8 cellular contexts compared by ENCODE assay signal in the genomic region with DNA sequence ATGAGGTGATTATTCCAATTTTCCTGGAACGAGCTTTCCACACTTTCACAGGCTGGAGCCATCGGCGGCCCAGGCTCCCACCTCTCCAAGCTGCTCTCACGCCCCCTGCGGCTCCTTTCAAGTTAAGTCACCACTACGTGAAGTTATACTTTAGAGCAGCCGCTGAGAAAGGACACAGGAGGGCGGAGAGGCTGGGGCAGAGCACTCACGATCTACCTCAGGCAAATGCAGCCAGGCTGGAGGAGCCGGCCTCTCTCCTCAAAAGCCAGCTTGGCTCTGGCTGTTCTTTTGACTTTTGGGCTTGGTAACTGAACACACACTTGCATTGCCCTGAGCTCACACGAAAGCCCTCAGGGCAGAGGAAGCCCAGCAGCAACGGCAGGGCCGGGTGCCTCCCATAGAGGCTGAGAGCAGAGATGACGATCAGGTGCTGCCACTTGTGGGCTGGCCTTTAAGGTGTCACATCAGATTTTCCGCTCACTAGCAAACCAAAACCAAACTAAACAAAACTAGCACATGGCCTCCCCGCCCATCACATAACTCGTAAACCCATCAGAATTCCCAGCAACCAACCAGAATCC.
DNase-seq lines count a peak whose midpoint lies in the region; ATAC-seq and TF ChIP-seq lines count a peak whose summit lies in the region.

No MANE protein-coding gene starts in this region.

- WGBS in ovary, 3 donors = 44 to 57% (median 44%) methylated on average over 17 of the region's 17 CpGs
- 98% methylated on average over 13 of the region's 17 CpGs for WGBS in mammary epithelial cell (ENCODE audit: low coverage, missing lambda C conversion rate)

- H3K9ac ChIP-seq in BLaER1 treated with 17β-estradiol and CSF1 and Interleukin-3, amounts not matched to agents 10 nM and 100 nM = peak overlapping the region in 4 of 11 experiments; percentile 26 to 64 (median 35); a peak in 5 of 22 replicates
- H3K9ac ChIP-seq in mammary epithelial cell (ENCODE audit: insufficient read depth, low read length) = no peak overlapping the region

- in situ Hi-C loops in mammary epithelial cell (cut with MboI; ENCODE audit: low sequenced_read_pairs in 2 of 2) = no loop called here

- peak in 2 of 56 donors; percentile 9 to 13 for TF ChIP-seq CTCF in dorsolateral prefrontal cortex (IDR thresholded peaks at IDR 0.05 in 54 of 56, conservative IDR thresholded peaks at IDR 0.05 in 2 of 56; ENCODE audit: low read depth in 1 of 56, partially characterized antibody in 56 of 56)
- no peak for TF ChIP-seq CTCF in ovary (IDR thresholded peaks at IDR 0.05)
- TF ChIP-seq CTCF in upper lobe of right lung (IDR thresholded peaks at IDR 0.05) = peak; percentile 9
- no peak for TF ChIP-seq CTCF in mammary epithelial cell (conservative IDR thresholded peaks at IDR 0.05 in 1 of 2, IDR thresholded peaks at IDR 0.05 in 1 of 2; ENCODE audit: extremely low read depth in 1 of 2, insufficient read depth in 1 of 2, low read depth in 1 of 2, low read length in 2 of 2)

- dilution Hi-C loops in mammary epithelial cell (cut with HindIII; ENCODE audit: low sequenced_read_pairs) = no loop called here

- intact Hi-C loops in activated CD4-positive, alpha-beta T cell treated with anti-CD3 and anti-CD28 coated beads for 36 hours (cut with DNase I, micrococcal nuclease) = loop anchor here (1.0 to 5.0 kb wide), 18 partner anchors 31 to 809 kb away; partner anchors contain the start of genes MPHOSPH9 (in 2 of the 2), MTRFR (in 2 of the 2), OGFOD2 (in 2 of the 2) and PITPNM2 (in 2 of the 2)
- intact Hi-C loops in dorsolateral prefrontal cortex (cut with DNase I) = no loop called here
- intact Hi-C loops in ovary (cut with DNase I) = no loop called here
- intact Hi-C loops in upper lobe of right lung (cut with DNase I) = no loop called here
- intact Hi-C loops in mammary epithelial cell (cut with micrococcal nuclease) = no loop called here

- no peaks in the 10 kb centered on the region for H3K27me3 Mint-ChIP-seq in activated CD4-positive, alpha-beta T cell treated with anti-CD3 and anti-CD28 coated beads for 36 hours

- peak overlapping the region in 1 of 10 experiments; percentile 20; a peak in 1 of 20 replicates for H3K4me3 ChIP-seq in BLaER1 treated with 17β-estradiol and CSF1 and Interleukin-3, amounts not matched to agents 10 nM and 100 nM
- H3K4me3 ChIP-seq in dorsolateral prefrontal cortex (peak overlapping the region in 23 of 59 donors; percentile 1 to 37 (median 16)), ovary (no peak overlapping the region), upper lobe of right lung (peak overlapping the region; percentile 10), mammary epithelial cell (replicated peaks in 1 of 3; ENCODE audit: insufficient read depth in 1 of 3, low read depth in 2 of 3, low read length in 3 of 3) (no peak overlapping the region)

- H3K4me1 ChIP-seq in BLaER1 treated with 17β-estradiol and CSF1 and Interleukin-3, amounts not matched to agents 10 nM and 100 nM = peaks cover 25 to 65% (median 46%) of the 10 kb centered on the region in 10 experiments
- H3K4me1 ChIP-seq in ovary (ENCODE audit: insufficient read depth) (peaks cover 30% of the 10 kb centered on the region), upper lobe of right lung (peaks cover 18% of the 10 kb centered on the region), mammary epithelial cell (ENCODE audit: insufficient read depth, low read length) (peaks cover 16% of the 10 kb centered on the region)

- no peaks in the 10 kb centered on the region for H3K36me3 ChIP-seq in BLaER1 treated with 17β-estradiol and CSF1 and Interleukin-3, amounts not matched to agents 10 nM and 100 nM
- H3K36me3 ChIP-seq in ovary (no peaks in the 10 kb centered on the region), upper lobe of right lung (no peaks in the 10 kb centered on the region), mammary epithelial cell (ENCODE audit: insufficient read depth, low read length) (no peaks in the 10 kb centered on the region)

- H3K9me3 ChIP-seq in BLaER1 treated with 17β-estradiol and CSF1 and Interleukin-3, amounts not matched to agents 10 nM and 100 nM (replicated peaks in 1 of 11) = no peaks in the 10 kb centered on the region
- H3K9me3 ChIP-seq in ovary (no peaks in the 10 kb centered on the region), upper lobe of right lung (no peaks in the 10 kb centered on the region), mammary epithelial cell (replicated peaks; ENCODE audit: insufficient read depth, low read length) (no peaks in the 10 kb centered on the region)

- peak; percentile 52 for ATAC-seq in HG03342 (IDR thresholded peaks at IDR 0.05; ENCODE audit: unreplicated experiment)
- peak; percentile 75 for ATAC-seq in activated CD4-positive, alpha-beta T cell treated with anti-CD3 and anti-CD28 coated beads for 36 hours
- ATAC-seq in upper lobe of right lung = peak; percentile 73

- peak overlapping the region; percentile 27 to 91 (median 73); a peak in 21 of 22 replicates for H3K4me2 ChIP-seq in BLaER1 treated with 17β-estradiol and CSF1 and Interleukin-3, amounts not matched to agents 10 nM and 100 nM
- no peak overlapping the region for H3K4me2 ChIP-seq in mammary epithelial cell (ENCODE audit: insufficient read depth, low read depth, low read length)

- H3K27ac Mint-ChIP-seq in activated CD4-positive, alpha-beta T cell treated with anti-CD3 and anti-CD28 coated beads for 36 hours = peak overlapping the region; percentile 94

- TF ChIP-seq POLR2A in ovary (IDR thresholded peaks at IDR 0.05) = no peak

- H2AFZ ChIP-seq in mammary epithelial cell (ENCODE audit: low read depth, low read length) = no peak overlapping the region

- peak overlapping the region; percentile 68 for H3K4me3 Mint-ChIP-seq in activated CD4-positive, alpha-beta T cell treated with anti-CD3 and anti-CD28 coated beads for 36 hours

- peaks cover 56% of the 10 kb centered on the region for H3K4me1 Mint-ChIP-seq in activated CD4-positive, alpha-beta T cell treated with anti-CD3 and anti-CD28 coated beads for 36 hours

- H3K27ac ChIP-seq in BLaER1 treated with 17β-estradiol and CSF1 and Interleukin-3, amounts not matched to agents 10 nM and 100 nM = peak overlapping the region in 1 of 11 experiments; percentile 6; a peak in 1 of 22 replicates
- H3K27ac ChIP-seq in dorsolateral prefrontal cortex (peak overlapping the region in 34 of 59 donors; percentile 11 to 91 (median 48)), ovary (peak overlapping the region; percentile 20 to 27), upper lobe of right lung (peak overlapping the region; percentile 11), mammary epithelial cell (ENCODE audit: insufficient read depth, low read depth, low read length) (no peak overlapping the region)

- H3K36me3 Mint-ChIP-seq in activated CD4-positive, alpha-beta T cell treated with anti-CD3 and anti-CD28 coated beads for 36 hours (ENCODE audit: low read depth) = no peaks in the 10 kb centered on the region

- no TSS peak for BruUV-seq in mammary epithelial cell (replicated peaks; lab: Mats Ljungman, UMichigan)

- CTCF ChIA-PET in activated CD4-positive, alpha-beta T cell treated with anti-CD3 and anti-CD28 coated beads for 36 hours (lab: Charles Lee) = interaction anchor here (0.6 to 1.7 kb wide), 12 partner anchors 11 to 170 kb away, joined by 3 to 6 read pairs (median 4); no protein-coding TSS in a partner anchor
- CTCF ChIA-PET in mammary epithelial cell (lab: Charles Lee; ENCODE audit: low non-redundant PET) = no interaction called here

- H3K9me3 Mint-ChIP-seq in activated CD4-positive, alpha-beta T cell treated with anti-CD3 and anti-CD28 coated beads for 36 hours (ENCODE audit: low read depth) = no peaks in the 10 kb centered on the region

- peaks cover 0 to 22% (median 0%) of the 10 kb centered on the region in 11 experiments; a peak in 5 of 22 replicates for H3K27me3 ChIP-seq in BLaER1 treated with 17β-estradiol and CSF1 and Interleukin-3, amounts not matched to agents 10 nM and 100 nM
- H3K27me3 ChIP-seq in dorsolateral prefrontal cortex = peaks cover 0 to 3% (median 0%) of the 10 kb centered on the region in 45 donors
- no peaks in the 10 kb centered on the region for H3K27me3 ChIP-seq in ovary
- H3K27me3 ChIP-seq in upper lobe of right lung = no peaks in the 10 kb centered on the region
- H3K27me3 ChIP-seq in mammary epithelial cell (ENCODE audit: insufficient read depth, low read length) = no peaks in the 10 kb centered on the region

- TF ChIP-seq EP300 in ovary (IDR thresholded peaks at IDR 0.05) = no peak

- POLR2A ChIA-PET in activated CD4-positive, alpha-beta T cell treated with anti-CD3 and anti-CD28 coated beads for 36 hours (lab: Charles Lee) = interaction anchor here (0.9 to 2.5 kb wide), 7 partner anchors 27 to 157 kb away, joined by 3 to 8 read pairs (median 5); partner anchors contain the start of genes MPHOSPH9 and MTRFR

- peaks cover 20% of the 10 kb centered on the region for H3K79me2 ChIP-seq in mammary epithelial cell (ENCODE audit: insufficient read depth, low read length)

- DNase-seq in activated CD4-positive, alpha-beta T cell treated with anti-CD3 and anti-CD28 coated beads for 36 hours = peak; percentile 87
- no peak for DNase-seq in dorsolateral prefrontal cortex
- DNase-seq in ovary = peak; percentile 59 to 68 (median 62)
- DNase-seq in upper lobe of right lung = peak; percentile 74
- DNase-seq in mammary epithelial cell = no peak
- no peak for DNase-seq in mesenteric fat pad (ENCODE audit: low spot score)

- peaks cover 0 to 87% (median 0%) of the 10 kb centered on the region in 11 experiments; a peak in 5 of 22 replicates for H4K20me1 ChIP-seq in BLaER1 treated with 17β-estradiol and CSF1 and Interleukin-3, amounts not matched to agents 10 nM and 100 nM
- no peaks in the 10 kb centered on the region for H4K20me1 ChIP-seq in mammary epithelial cell (ENCODE audit: insufficient read depth, low read length)

Comparison
In these comparisons a context has a peak if more than half of its experiments do, and no peak if none do; other contexts are left out.
1. DNase-seq: peak in activated CD4-positive, alpha-beta T cell treated with anti-CD3 and anti-CD28 coated beads for 36 hours (single experiment), ovary (5 of 5) and upper lobe of right lung (single experiment); none in dorsolateral prefrontal cortex (0 of 10), mammary epithelial cell (single experiment) and mesenteric fat pad (single experiment).
2. intact Hi-C loops: an anchor here in activated CD4-positive, alpha-beta T cell treated with anti-CD3 and anti-CD28 coated beads for 36 hours (1.0 to 5.0 kb wide); none called in dorsolateral prefrontal cortex, ovary, upper lobe of right lung and mammary epithelial cell.
3. Peak in every context shown above with its lines, with median percentiles within 50 percentile points of each other: ATAC-seq.